Comparison of ENCODE assay signal across 9 cellular contexts in the genomic region with DNA sequence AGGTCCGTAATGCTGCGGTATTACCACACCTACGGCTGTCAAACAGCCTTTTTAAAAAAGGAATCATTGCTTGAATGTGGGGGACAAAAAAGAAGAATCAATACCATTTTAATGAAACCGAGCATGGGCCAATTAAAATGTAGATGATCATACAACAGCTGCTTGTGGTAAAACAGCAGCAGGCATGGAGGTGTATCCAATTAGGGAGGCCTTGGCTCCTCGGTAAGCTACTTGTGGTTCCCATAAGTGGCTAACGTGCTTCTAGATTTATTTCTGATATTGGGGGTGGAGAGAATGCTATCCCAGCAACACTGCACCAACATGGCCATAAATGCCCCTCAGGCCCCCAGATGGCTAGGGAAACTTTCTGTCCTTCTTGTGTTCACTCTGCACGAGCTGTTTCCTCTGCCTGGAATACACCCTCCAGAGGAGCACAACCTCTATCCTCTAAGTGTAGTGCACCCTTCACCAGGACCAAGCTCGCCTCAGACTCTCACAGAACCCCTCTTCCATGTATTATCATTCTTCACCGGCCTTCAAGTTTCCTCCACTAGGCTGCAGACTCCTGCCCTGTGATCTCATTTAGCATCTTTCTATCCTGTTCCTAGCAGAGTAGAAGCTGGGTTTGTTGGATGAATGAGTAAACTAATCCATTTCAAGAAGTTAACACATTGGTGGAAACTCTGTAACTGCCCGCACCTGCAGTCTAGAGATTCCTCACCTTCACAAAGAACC. TPM values are rescaled to one million over a fixed set of nuclear protein-coding genes. Genes with fewer than 3 reads are reported as not detected.
A peak's percentile ranks its signal among the peaks of the same experiment; 100 is the strongest.
DNase-seq lines count a peak whose midpoint lies in the region; ATAC-seq and TF ChIP-seq lines count a peak whose summit lies in the region.
"Had no signal": no experiment of that assay in that cellular context is flagged by ENCODE, and none has a peak within 500 bp of the region (broad histone marks: within the 10 kb centered on the region; RNA-seq: fewer than 3 reads in every experiment).

No MANE protein-coding gene starts in this region.

- H3K4me1 Mint-ChIP-seq in brain (peaks cover 46% of the 10 kb centered on the region), mesothelial cell of epicardium (peaks cover 65% of the 10 kb centered on the region)

- H3K4me3 ChIP-seq in HFF-Myc (replicated peaks; ENCODE audit: low read depth, low read length): peak overlapping the region; percentile 91

- H3K27me3 Mint-ChIP-seq in brain (peaks cover 47% of the 10 kb centered on the region), mesothelial cell of epicardium (ENCODE audit: low read depth) (no peaks in the 10 kb centered on the region)

- ATAC-seq in GM19023 (IDR thresholded peaks at IDR 0.05; ENCODE audit: unreplicated experiment): no peak
- ATAC-seq in left lobe of liver: no peak

- H3K27ac Mint-ChIP-seq in brain (peak overlapping the region in 3 of 5 experiments; percentile 44 to 87 (median 67)), mesothelial cell of epicardium (peak overlapping the region; percentile 98)

- DNase-seq in ACHN (peak; percentile 64), HFF-Myc (ENCODE audit: extremely low read depth, low read depth) (no peak), mesothelial cell of epicardium (ENCODE audit: low spot score in 2 of 2, unreplicated experiment in 2 of 2) (no peak), NCI-H69 (lab: John Stamatoyannopoulos, UW) (no peak), pons (ENCODE audit: low spot score) (no peak), left lobe of liver (ENCODE audit: low spot score) (no peak)
- DNase-seq: activated CD8-positive, alpha-beta memory T cell treated with anti-CD3 and anti-CD28 coated beads for 24 hours had no signal

- H3K36me3 Mint-ChIP-seq in brain (no peaks in the 10 kb centered on the region), mesothelial cell of epicardium (no peaks in the 10 kb centered on the region)

- in situ Hi-C loops in ACHN (cut with HindIII; ENCODE audit: low pct_ligation_motif_present, low pct_unique_long_range_greater_than_20kb, low sequenced_read_pairs): no loop called here

- H3K4me3 Mint-ChIP-seq in brain (peak overlapping the region; percentile 84 to 94 (median 91)), mesothelial cell of epicardium (peak overlapping the region; percentile 94)

- TF ChIP-seq CTCF in HFF-Myc (IDR thresholded peaks at IDR 0.05; ENCODE audit: low read depth, low read length, missing control alignments) (peak; percentile 37), brain (conservative IDR thresholded peaks at IDR 0.05) (peak in 1 of 2 experiments; percentile 15), mesothelial cell of epicardium (IDR thresholded peaks at IDR 0.05; ENCODE audit: unreplicated experiment) (no peak)

- H3K9me3 Mint-ChIP-seq in brain: peaks cover 0 to 4% (median 0%) of the 10 kb centered on the region in 5 experiments
- no peaks in the 10 kb centered on the region for H3K9me3 Mint-ChIP-seq in mesothelial cell of epicardium

RNA-seq across cellular contexts. Expression of gene PTPN14, which starts 1.6 kb away (rescaled TPM):
- polyA plus RNA-seq in brain (ENCODE audit: insufficient read depth, low read depth, low replicate concordance): 2.0 TPM
- total RNA-seq in mesothelial cell of epicardium (71.8 to 75.8 TPM (median 74.9 TPM) in 3 replicates), left lobe of liver (3.2 TPM)

RNA-seq across cellular contexts. Expression of gene CENPF, which starts 53.2 kb away (rescaled TPM):
- polyA plus RNA-seq in brain (ENCODE audit: insufficient read depth, low read depth, low replicate concordance): 31.1 TPM
- total RNA-seq in mesothelial cell of epicardium: 54.3 to 58.1 TPM (median 56.4 TPM) in 3 replicates
- total RNA-seq in left lobe of liver: 1.1 TPM

Comparison
In these comparisons a context has a peak if more than half of its experiments do, and no peak if none do; other contexts are left out.
1. RNA of gene PTPN14, which starts 1.6 kb away (total RNA-seq): 71.8 to 75.8 TPM in mesothelial cell of epicardium; 3.2 TPM in left lobe of liver (single experiment); every median in the first group is over 10 times any median in the second.
2. RNA of gene CENPF, which starts 53.2 kb away (total RNA-seq): 54.3 to 58.1 TPM in mesothelial cell of epicardium; 1.1 TPM in left lobe of liver (single experiment); every median in the first group is over 10 times any median in the second.